8 cellular contexts compared by ENCODE assay signal in the genomic region with DNA sequence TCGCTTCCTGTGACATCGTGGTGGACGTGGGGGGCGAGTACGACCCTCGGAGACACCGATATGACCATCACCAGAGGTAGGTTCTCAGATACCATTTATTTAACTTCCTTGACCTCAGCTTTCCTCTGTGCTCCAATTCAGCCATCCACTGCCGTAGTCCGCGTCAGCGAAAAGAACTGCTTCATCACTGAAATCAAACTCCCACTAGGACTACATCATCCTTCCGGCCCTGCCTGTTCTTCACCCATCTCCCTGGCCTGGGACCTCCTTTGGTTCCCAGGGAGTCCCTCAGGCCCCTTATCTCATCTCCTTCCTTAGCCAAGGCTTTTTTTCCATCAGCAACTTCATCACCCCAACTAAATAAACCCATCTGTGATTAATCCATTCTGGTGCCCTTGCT. TPM values are rescaled to one million over a fixed set of nuclear protein-coding genes. Genes with fewer than 3 reads are reported as not detected.
DNase-seq lines count a peak whose midpoint lies in the region; ATAC-seq and TF ChIP-seq lines count a peak whose summit lies in the region.

No MANE protein-coding gene starts in this region.

- no peak for TF ChIP-seq POLR2A in lower leg skin (IDR thresholded peaks at IDR 0.05)

- H3K9me3 ChIP-seq in BLaER1: no peaks in the 10 kb centered on the region
- H3K9me3 ChIP-seq in HUES64 (ENCODE audit: insufficient read depth, low read depth, low read length): no peaks in the 10 kb centered on the region
- H3K9me3 ChIP-seq in thymus (ENCODE audit: control insufficient read depth): no peaks in the 10 kb centered on the region

- H3K9ac ChIP-seq in BLaER1 (peak overlapping the region; percentile 83), HUES64 (ENCODE audit: low read depth, low read length) (peak overlapping the region; percentile 81)

- DNase-seq in astrocyte of the cerebellum (ENCODE audit: low read depth) (no peak), lower leg skin (ENCODE audit: low spot score in 2 of 2) (no peak)
- DNase-seq in effector CD8-positive, alpha-beta T cell (lab: John Stamatoyannopoulos, UW): no peak
- DNase-seq in NK-92 treated with Interleukin-12 subunit alpha and Interleukin-12 subunit beta, amount 100 ng/mL, for 24 hours (lab: John Stamatoyannopoulos, UW): no peak

- H3K27ac ChIP-seq in BLaER1: peak overlapping the region; percentile 50; the same call in 1 of the 2 replicates
- peak overlapping the region; percentile 75; the same call in 1 of the 2 replicates for H3K27ac ChIP-seq in HUES64 (ENCODE audit: low read depth, low read length)
- H3K27ac ChIP-seq in thymus (ENCODE audit: low read depth): peak overlapping the region; percentile 84

- H3K27me3 ChIP-seq in BLaER1: no peaks in the 10 kb centered on the region
- no peaks in the 10 kb centered on the region for H3K27me3 ChIP-seq in HUES64 (ENCODE audit: insufficient read depth, low read length)
- H3K27me3 ChIP-seq in thymus (ENCODE audit: control insufficient read depth, insufficient read depth): no peaks in the 10 kb centered on the region

- intact Hi-C loops in lower leg skin (cut with DNase I; ENCODE audit: low total_unique reads): no loop called here

- H3K4me1 ChIP-seq in BLaER1: peaks cover 57% of the 10 kb centered on the region
- no peaks in the 10 kb centered on the region; the same call in 1 of the 2 replicates for H3K4me1 ChIP-seq in HUES64 (ENCODE audit: insufficient read depth, low read length)
- H3K4me1 ChIP-seq in thymus (ENCODE audit: control insufficient read depth, insufficient read depth, low read length): peaks cover 17% of the 10 kb centered on the region

- H3K4me3 ChIP-seq in BLaER1: peak overlapping the region; percentile 85
- peak overlapping the region; percentile 86 for H3K4me3 ChIP-seq in HUES64 (ENCODE audit: low read length)
- H3K4me3 ChIP-seq in astrocyte of the cerebellum (ENCODE audit: low read depth, low read length): peak overlapping the region; percentile 93
- peak overlapping the region; percentile 64 for H3K4me3 ChIP-seq in lower leg skin (ENCODE audit: low read depth, poor library complexity, severe bottlenecking)
- peak overlapping the region; percentile 87 for H3K4me3 ChIP-seq in thymus (ENCODE audit: low read length)

- no peak for ATAC-seq in HG03025 (IDR thresholded peaks at IDR 0.05; ENCODE audit: low FRiP score, unreplicated experiment)

- peak overlapping the region; percentile 91 for H3K4me2 ChIP-seq in BLaER1

- peaks cover 4% of the 10 kb centered on the region; the same call in 1 of the 2 replicates for H4K20me1 ChIP-seq in BLaER1

- H3K36me3 ChIP-seq in BLaER1: peaks cover 55% of the 10 kb centered on the region
- H3K36me3 ChIP-seq in HUES64 (ENCODE audit: insufficient read depth, low read length): peaks cover 54% of the 10 kb centered on the region
- peaks cover 16% of the 10 kb centered on the region for H3K36me3 ChIP-seq in thymus (ENCODE audit: control insufficient read depth, insufficient read depth)

- TF ChIP-seq CTCF in astrocyte of the cerebellum (IDR thresholded peaks at IDR 0.05; ENCODE audit: low read depth, low read length, missing control alignments) (no peak), lower leg skin (IDR thresholded peaks at IDR 0.05) (no peak)

- in situ Hi-C loops in astrocyte of the cerebellum (cut with HindIII; ENCODE audit: low sequenced_read_pairs): no loop called here

- WGBS in HUES64: 8% methylated on average over 12 of the region's 12 CpGs
- WGBS in lower leg skin, 2 donors: 1 to 6% methylated on average over 12 of the region's 12 CpGs
- 6% methylated on average over 12 of the region's 12 CpGs for WGBS in thymus

RNA-seq across cellular contexts. Expression of a gene that starts 0.7 kb away (rescaled TPM):
- 60.0 TPM for polyA plus RNA-seq in HUES64 (2013, experiment 1 of 2)
- 63.1 TPM for polyA plus RNA-seq in HUES64 (2013, experiment 2 of 2)
- 10 to 100 TPM; 39.2 to 53.5 (median 46.8) TPM for total RNA-seq in lower leg skin
- 57.9 TPM for polyA plus RNA-seq in thymus

RNA-seq across cellular contexts. Expression of a gene that starts 4.8 kb away (rescaled TPM):
- polyA plus RNA-seq in HUES64 (2013, experiment 1 of 2): 364 TPM
- 381 TPM for polyA plus RNA-seq in HUES64 (2013, experiment 2 of 2)
- total RNA-seq in lower leg skin: 100 to 1,000 TPM; 522 to 562 (median 543) TPM
- 1,604 TPM for polyA plus RNA-seq in thymus

RNA-seq across cellular contexts. Expression of a gene that starts 21.2 kb away (rescaled TPM):
- polyA plus RNA-seq in HUES64 (2013, experiment 1 of 2): 48.4 TPM
- polyA plus RNA-seq in HUES64 (2013, experiment 2 of 2): 52.7 TPM
- total RNA-seq in lower leg skin: 10 to 100 TPM; 41.4 to 47.1 (median 44.8) TPM
- 53.3 TPM for polyA plus RNA-seq in thymus

RNA-seq across cellular contexts. Expression of a gene that starts 32.1 kb away (rescaled TPM):
- 20.0 TPM for polyA plus RNA-seq in HUES64 (2013, experiment 1 of 2)
- 17.4 TPM for polyA plus RNA-seq in HUES64 (2013, experiment 2 of 2)
- 10 to 100 TPM in 1 of 4 donors, 1 to 10 TPM in 3; 4.7 to 13.6 (median 5.8) TPM for total RNA-seq in lower leg skin
- 1.7 TPM for polyA plus RNA-seq in thymus

RNA-seq across cellular contexts. Expression of a gene that starts 36.0 kb away (rescaled TPM):
- polyA plus RNA-seq in HUES64 (2013, experiment 1 of 2): 0.20 TPM
- 0.06 TPM for polyA plus RNA-seq in HUES64 (2013, experiment 2 of 2)
- total RNA-seq in lower leg skin: not detected
- polyA plus RNA-seq in thymus: 0.02 TPM
